13 cellular contexts compared by ENCODE assay signal in the genomic region with DNA sequence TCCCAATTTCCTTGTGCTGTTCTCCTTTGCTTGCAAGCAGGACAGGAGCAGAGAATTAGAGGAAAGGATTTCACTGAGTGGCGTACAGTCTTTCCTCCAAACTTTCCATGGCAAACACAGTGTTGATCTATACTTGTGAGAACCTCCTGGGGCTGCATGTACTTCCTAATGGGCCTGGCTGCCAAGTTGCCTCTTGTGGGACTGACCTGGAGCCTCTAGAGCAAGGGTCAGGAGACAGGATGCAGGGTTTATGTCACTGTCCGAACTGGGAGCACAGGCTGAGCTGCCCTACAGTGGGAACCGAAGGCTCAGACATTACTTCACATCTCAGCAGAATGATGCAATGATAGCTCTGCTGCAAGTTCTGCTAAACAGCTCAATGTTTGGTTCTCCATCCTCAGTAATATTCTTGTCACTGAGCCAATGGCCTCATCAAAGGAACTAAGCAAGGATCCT.
DNase-seq lines count a peak whose midpoint lies in the region; ATAC-seq and TF ChIP-seq lines count a peak whose summit lies in the region.
"Had no signal": no experiment of that assay in that cellular context is flagged by ENCODE, and none has a peak within 500 bp of the region (broad histone marks: within the 10 kb centered on the region; RNA-seq: fewer than 3 reads in every experiment).

No MANE protein-coding gene starts in this region.

- peaks cover 41% of the 10 kb centered on the region for H3K4me1 Mint-ChIP-seq in neural crest cell
- H3K4me1 Mint-ChIP-seq: IgD-negative memory B cell had no signal

- no peak overlapping the region for H3K9ac ChIP-seq in fibroblast of lung (ENCODE audit: insufficient read depth, low read length)
- H3K9ac ChIP-seq: BLaER1 had no signal

- peak overlapping the region; percentile 50 for H3K27ac Mint-ChIP-seq in neural crest cell (ENCODE audit: unreplicated experiment)
- H3K27ac Mint-ChIP-seq: H9, IgD-negative memory B cell had no signal

- peaks cover 12% of the 10 kb centered on the region for H3K36me3 Mint-ChIP-seq in neural crest cell (ENCODE audit: low read depth)
- H3K36me3 Mint-ChIP-seq: IgD-negative memory B cell had no signal

- H3K4me2 ChIP-seq in fibroblast of lung (ENCODE audit: extremely low read depth, insufficient read depth, low read length), result no peak overlapping the region
- H3K4me2 ChIP-seq: BLaER1 had no signal

- H3K9me3 Mint-ChIP-seq in neural crest cell, result peaks cover 12% of the 10 kb centered on the region

- no peaks in the 10 kb centered on the region for H3K79me2 ChIP-seq in fibroblast of lung (ENCODE audit: control insufficient read depth, insufficient read depth, low read length)

- H4K20me1 ChIP-seq in fibroblast of lung (ENCODE audit: control insufficient read depth, extremely low read depth, insufficient read depth, low read length), result no peaks in the 10 kb centered on the region
- H4K20me1 ChIP-seq: BLaER1 had no signal

- H3K27me3 Mint-ChIP-seq in neural crest cell (ENCODE audit: low read depth), result no peaks in the 10 kb centered on the region

- H3K36me3 ChIP-seq in fibroblast of lung (ENCODE audit: control insufficient read depth, insufficient read depth, low read length), result no peaks in the 10 kb centered on the region
- H3K36me3 ChIP-seq: BLaER1 had no signal

- H3K9me3 ChIP-seq in fibroblast of lung (ENCODE audit: control insufficient read depth, insufficient read depth, low read depth, low read length), result no peaks in the 10 kb centered on the region

- no peak overlapping the region for H2AFZ ChIP-seq in fibroblast of lung (ENCODE audit: low read length)

- no peak for TF ChIP-seq CTCF in AG09319 (IDR thresholded peaks at IDR 0.05; ENCODE audit: low read depth, low read length)
- TF ChIP-seq CTCF in fibroblast of lung (conservative IDR thresholded peaks at IDR 0.05 in 1 of 2, IDR thresholded peaks at IDR 0.05 in 1 of 2; ENCODE audit: low read depth in 1 of 2, low read length in 2 of 2), result no peak
- no peak for TF ChIP-seq CTCF in neural crest cell (conservative IDR thresholded peaks at IDR 0.05)

- H3K27me3 ChIP-seq in fibroblast of lung (ENCODE audit: control insufficient read depth, insufficient read depth, low read length), result no peaks in the 10 kb centered on the region
- H3K27me3 ChIP-seq: BLaER1 had no signal

- no peak overlapping the region for H3K4me3 Mint-ChIP-seq in neural crest cell
- H3K4me3 Mint-ChIP-seq: H9, IgD-negative memory B cell had no signal

- peak; percentile 72 for DNase-seq in AG09319 (ENCODE audit: extremely low read depth, low read depth)
- peak; percentile 85 for DNase-seq in NOMO-1 treated with DMSO at 0.1 percent for 48 hours (lab: John Stamatoyannopoulos, UW; ENCODE audit: unreplicated experiment)
- peak; percentile 36 to 99 for DNase-seq in fibroblast of lung (ENCODE audit: low read depth in 2 of 2)
- no peak for DNase-seq in neural crest cell (ENCODE audit: low read depth, low spot score)
- no peak for DNase-seq in activated naive CD4-positive, alpha-beta T cell (lab: John Stamatoyannopoulos, UW)
- no peak for DNase-seq in DMS 273 (lab: John Stamatoyannopoulos, UW; ENCODE audit: unreplicated experiment)
- DNase-seq: activated CD8-positive, alpha-beta memory T cell treated with anti-CD3 and anti-CD28 coated beads, Interleukin-2, amount 50 U/mL, for 48 hours; H9; SHP77 treated with DMSO at 0.1 percent for 48 hours had no signal

- no peak overlapping the region for H3K4me3 ChIP-seq in fibroblast of lung (replicated peaks in 1 of 4; ENCODE audit: control extremely low read depth in 1 of 4, insufficient read depth in 1 of 4, low read depth in 3 of 4, low read length in 4 of 4)
- H3K4me3 ChIP-seq: BLaER1 had no signal

- ATAC-seq in HG03045 (IDR thresholded peaks at IDR 0.05; ENCODE audit: unreplicated experiment) (no peak), GM19328 (IDR thresholded peaks at IDR 0.05; ENCODE audit: unreplicated experiment) (no peak)

- H3K27ac ChIP-seq in fibroblast of lung (ENCODE audit: insufficient read depth, low read length), result no peak overlapping the region
- H3K27ac ChIP-seq: BLaER1 had no signal

- H3K4me1 ChIP-seq in fibroblast of lung (ENCODE audit: control insufficient read depth, extremely low read depth, insufficient read depth, low read length), result peaks cover 6% of the 10 kb centered on the region
- H3K4me1 ChIP-seq: BLaER1 had no signal

Comparison
In these comparisons a context has a peak if more than half of its experiments do, and no peak if none do; other contexts are left out.
1. DNase-seq: peak in AG09319 (single experiment), NOMO-1 treated with DMSO at 0.1 percent for 48 hours (single experiment) and fibroblast of lung (2 of 2); none in neural crest cell (single experiment), activated naive CD4-positive, alpha-beta T cell (0 of 4) and DMS 273 (single experiment).